Comparison of ENCODE assay signal across 31 cellular contexts in genomic region chr6:133070410-133071043, GRCh38.
"Had no signal": no experiment of that assay in that cellular context is flagged by ENCODE, and none has a peak within 500 bp of the region (broad histone marks: within the 10 kb centered on the region; RNA-seq: fewer than 3 reads in every experiment).

No MANE protein-coding gene starts in this region.

- H3K36me3 ChIP-seq: ascending aorta, cardiac muscle cell, MG63, SJCRH30, WERI-Rb-1 had no signal

- H3K4me3 ChIP-seq: ascending aorta, cardiac muscle cell, MG63, SJCRH30, SK-N-MC had no signal

- H3K27me3 ChIP-seq: ascending aorta, cardiac muscle cell, MG63, SJCRH30 had no signal

- H3K4me1 ChIP-seq: ascending aorta had no signal

- H3K27ac ChIP-seq: ascending aorta, cardiac muscle cell, SJCRH30, SK-N-MC, WERI-Rb-1 had no signal

- ATAC-seq: activated CD8-positive, alpha-beta T cell treated with anti-CD3 and anti-CD28 coated beads for 36 hours; activated T-cell treated with anti-CD3 and anti-CD28 coated beads, Interleukin-2, amount 50 U/mL, for 72 hours; activated T-helper 17 cell treated with anti-CD3 and anti-CD28 coated beads, Interleukin-2, amount 50 U/mL, for 72 hours; Panc1 had no signal

- H3K9me3 ChIP-seq: ascending aorta, MG63, SJCRH30 had no signal

- DNase-seq: activated CD4-positive, alpha-beta T cell treated with anti-CD3 and anti-CD28 coated beads for 1 hour; activated CD4-positive, alpha-beta T cell treated with anti-CD3 and anti-CD28 coated beads for 48 hours; activated CD4-positive, alpha-beta T cell treated with anti-CD3 and anti-CD28 coated beads, Interleukin-2, amount 50 U/mL, for 4 hours; activated CD4-positive, CD25-positive, alpha-beta regulatory T cell; activated CD8-positive, alpha-beta T cell treated with anti-CD3 and anti-CD28 coated beads for 36 hours; activated effector memory CD4-positive, alpha-beta T cell treated with anti-CD3 and anti-CD28 coated beads, Interleukin-2, amount 50 U/mL, for 16 hours; activated naive CD4-positive, alpha-beta T cell; activated naive CD4-positive, alpha-beta T cell treated with anti-CD3 and anti-CD28 coated beads, Interleukin-2, amount 50 U/mL, for 16 hours; activated naive CD8-positive, alpha-beta T cell treated with anti-CD3 and anti-CD28 coated beads for 36 hours; activated T-cell treated with anti-CD3 and anti-CD28 coated beads, Interleukin-2, amount 50 U/mL, for 1 hour; activated T-cell treated with anti-CD3 and anti-CD28 coated beads, Interleukin-2, amount 50 U/mL, for 72 hours; amygdala; Karpas-422; MG63; NCI-H1092; NCI-H1436 treated with DMSO at 0.1 percent for 48 hours; NCI-H1694 treated with DMSO at 0.1 percent for 48 hours; NCI-H2029; NCI-H2171 treated with DMSO at 0.1 percent for 48 hours; NCI-H2227 treated with DMSO at 0.1 percent for 48 hours; NCI-H446; NCI-H510A treated with DMSO at 0.1 percent for 48 hours; SHP77; SJCRH30; T1000; WERI-Rb-1 had no signal
